Comparison of ENCODE assay signal across 2 cellular contexts in genomic region chr21:13384143-13384542, GRCh38.
TF ChIP-seq lines count a peak whose summit lies in the region.

No MANE protein-coding gene starts in this region.

TF ChIP-seq in IMR-90, 13 proteins besides CTCF, POLR2A, EP300 and RAD21:
- peak; percentile 74 for TF ChIP-seq MAFK (IDR thresholded peaks at IDR 0.05; ENCODE audit: low read depth, low read length)

TF ChIP-seq in K562, 482 proteins besides CTCF, POLR2A, EP300 and RAD21:
- TF ChIP-seq MAFK (IDR thresholded peaks at IDR 0.05; ENCODE audit: low read length) (peak; percentile 20; the same call in 1 of the 2 replicates), ZNF316 (IDR thresholded peaks at IDR 0.05) (peak; percentile 39; the same call in 1 of the 2 replicates), MAFG (tag; conservative IDR thresholded peaks at IDR 0.05) (0 out of 2 replicates have a peak, but pooled peaks have one; percentile 13)
